In the genomic region with DNA sequence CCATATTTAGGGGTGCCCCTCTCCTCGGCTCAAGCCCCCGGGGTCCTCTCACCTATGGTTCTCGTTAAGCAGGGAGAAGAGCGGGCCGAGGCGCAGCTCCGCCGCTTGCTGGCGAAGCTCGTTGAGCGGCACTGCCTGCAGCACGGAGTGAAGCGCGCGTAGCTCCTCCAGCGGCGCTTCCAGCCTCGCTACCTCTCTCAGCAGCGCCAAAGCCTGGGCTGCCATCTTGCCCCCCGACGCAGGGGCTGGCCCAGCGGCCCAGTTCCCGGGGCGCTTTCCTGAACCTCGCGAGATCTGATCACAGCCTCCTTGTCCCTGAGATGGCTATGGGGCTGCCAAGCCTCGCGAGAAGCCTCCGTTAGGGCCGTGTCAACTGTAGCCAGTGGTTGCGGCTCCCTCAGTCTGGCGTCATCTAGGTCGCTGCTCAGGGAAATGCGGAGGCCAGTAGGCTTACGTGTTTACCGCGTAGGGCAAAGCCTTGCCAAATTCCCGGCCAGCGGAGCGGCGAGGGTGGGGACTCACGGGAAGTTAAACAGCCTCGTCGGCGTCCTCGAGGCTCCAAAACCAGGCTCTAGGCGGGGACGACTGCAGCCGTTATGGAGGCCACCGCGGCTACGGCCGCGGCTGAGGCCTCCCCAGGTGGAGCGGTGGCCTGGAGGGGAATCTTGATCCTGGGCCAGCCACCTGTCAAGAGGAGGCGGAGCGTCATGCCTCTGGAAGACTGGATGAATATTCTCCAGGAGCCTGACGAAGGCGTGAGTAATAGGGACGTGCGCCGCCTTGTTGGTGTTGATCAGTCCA, we compare ENCODE assay signal across 8 cellular contexts. TPM values are rescaled to one million over a fixed set of nuclear protein-coding genes. Genes with fewer than 3 reads are reported as not detected.
DNase-seq lines count a peak whose midpoint lies in the region; ATAC-seq, FAIRE-seq and TF ChIP-seq lines count a peak whose summit lies in the region.

A gene (minus strand): TSS at position 238 of the 801 bp plus-strand sequence. CDS start 13 bp downstream, at position 225.

- H3K4me1 ChIP-seq in smooth muscle cell (ENCODE audit: low read depth) = peaks cover 8% of the 10 kb centered on the region

- H3K36me3 ChIP-seq in bronchial epithelial cell (ENCODE audit: control insufficient read depth, insufficient read depth, low read length) = no peaks in the 10 kb centered on the region
- H3K36me3 ChIP-seq in smooth muscle cell (ENCODE audit: low read depth) = no peaks in the 10 kb centered on the region

- peak within 1 kb of the TSS; percentile 93 for H3K27ac Mint-ChIP-seq in WTC11

- peaks cover 27% of the 10 kb centered on the region for H3K36me3 Mint-ChIP-seq in WTC11

- peak; percentile 98 for ATAC-seq in GM18858 (IDR thresholded peaks at IDR 0.05; ENCODE audit: unreplicated experiment)
- ATAC-seq in HG03097 (IDR thresholded peaks at IDR 0.05; ENCODE audit: low FRiP score, unreplicated experiment) = peak; percentile 99
- peak; percentile 99 for ATAC-seq in WTC11

- H4K20me1 ChIP-seq in smooth muscle cell (ENCODE audit: low read depth) = peaks cover 3% of the 10 kb centered on the region

- H3K4me3 Mint-ChIP-seq in WTC11 = peak within 1 kb of the TSS; percentile 96

- H3K9me3 ChIP-seq in smooth muscle cell (replicated peaks; ENCODE audit: low read depth) = no peaks in the 10 kb centered on the region

- H3K9me3 Mint-ChIP-seq in WTC11 = no peaks in the 10 kb centered on the region

- peaks cover 12% of the 10 kb centered on the region for H3K79me2 ChIP-seq in smooth muscle cell (ENCODE audit: low read depth)

- H3K27me3 Mint-ChIP-seq in WTC11 (ENCODE audit: low read depth) = no peaks in the 10 kb centered on the region

- FAIRE-seq in bronchial epithelial cell (lab: Jason Lieb, UNC) = no peak

- POLR2A ChIA-PET in WTC11 (lab: Charles Lee) = interaction anchor here (0.6 to 1.3 kb wide), 5 partner anchors 10 to 50 kb away, joined by 3 to 6 read pairs (median 3); a partner anchor contains a TSS

- H3K4me3 ChIP-seq in bronchial epithelial cell (ENCODE audit: low read depth, low read length) (peak within 1 kb of the TSS; percentile 69), smooth muscle cell (peak within 1 kb of the TSS; percentile 62)

- peak within 1 kb of the TSS; percentile 82 for H2AFZ ChIP-seq in smooth muscle cell (ENCODE audit: low read depth)

- CTCF ChIA-PET in WTC11 (lab: Charles Lee) = interaction anchor here (0.6 to 1.1 kb wide), 2 partner anchors 20 to 40 kb away, joined by 3 read pairs; no protein-coding TSS in a partner anchor

- peak within 1 kb of the TSS; percentile 79 for H3K27ac ChIP-seq in smooth muscle cell (ENCODE audit: low read depth)

- WGBS in smooth muscle cell (ENCODE audit: low lambda C conversion rate) = 51% methylated on average over 57 of the region's 62 CpGs

- peaks cover 40% of the 10 kb centered on the region for H3K4me1 Mint-ChIP-seq in WTC11

- peak; percentile 100 for DNase-seq in A172 (ENCODE audit: low spot score)
- DNase-seq in NCI-H2196 (lab: John Stamatoyannopoulos, UW; ENCODE audit: unreplicated experiment) = peak; percentile 99
- DNase-seq in WTC11 (ENCODE audit: low spot score) = peak; percentile 97
- DNase-seq in bronchial epithelial cell (ENCODE audit: low read depth) = peak; percentile 99
- DNase-seq in iPS-NIHi11 (ENCODE audit: low spot score) = peak; percentile 98
- peak; percentile 30 for DNase-seq in smooth muscle cell (lab: John Stamatoyannopoulos, UW; ENCODE audit: unreplicated experiment)

- H3K27me3 ChIP-seq in bronchial epithelial cell (ENCODE audit: control insufficient read depth, insufficient read depth, low read length) (no peaks in the 10 kb centered on the region), smooth muscle cell (ENCODE audit: low read depth) (no peaks in the 10 kb centered on the region)

- peak within 1 kb of the TSS; percentile 84 for H3K4me2 ChIP-seq in smooth muscle cell

- peak within 1 kb of the TSS; percentile 92 for H3K9ac ChIP-seq in smooth muscle cell (ENCODE audit: low read depth)

- no peaks in the 10 kb centered on the region for H3F3A ChIP-seq in smooth muscle cell (ENCODE audit: low read depth)

- TF ChIP-seq CTCF in WTC11 (IDR thresholded peaks at IDR 0.05) (no peak), bronchial epithelial cell (IDR thresholded peaks at IDR 0.05; ENCODE audit: insufficient read depth, low read length, severe bottlenecking) (no peak), smooth muscle cell (IDR thresholded peaks at IDR 0.05; ENCODE audit: borderline replicate concordance, insufficient read depth, poor library complexity, severe bottlenecking) (no peak)

TF ChIP-seq in WTC11, 78 proteins besides CTCF, POLR2A, EP300 and RAD21 (continues in another document):
- TF ChIP-seq, protein P1, sequence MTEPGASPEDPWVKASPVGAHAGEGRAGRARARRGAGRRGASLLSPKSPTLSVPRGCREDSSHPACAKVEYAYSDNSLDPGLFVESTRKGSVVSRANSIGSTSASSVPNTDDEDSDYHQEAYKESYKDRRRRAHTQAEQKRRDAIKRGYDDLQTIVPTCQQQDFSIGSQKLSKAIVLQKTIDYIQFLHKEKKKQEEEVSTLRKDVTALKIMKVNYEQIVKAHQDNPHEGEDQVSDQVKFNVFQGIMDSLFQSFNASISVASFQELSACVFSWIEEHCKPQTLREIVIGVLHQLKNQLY (CRISPR knock-in tag; IDR thresholded peaks at IDR 0.05) = peak; percentile 73; the same call in 1 of the 2 replicates
- TF ChIP-seq SOX15 (CRISPR knock-in tag; IDR thresholded peaks at IDR 0.05) (no peak), TCF7 (CRISPR knock-in tag; IDR thresholded peaks at IDR 0.05; ENCODE audit: low read depth) (0 out of 2 replicates have a peak, but pooled peaks have one; percentile 45), NFE2L1 (CRISPR knock-in tag; IDR thresholded peaks at IDR 0.05) (peak; percentile 48; the same call in 1 of the 2 replicates), FOXK1 (CRISPR knock-in tag; IDR thresholded peaks at IDR 0.05) (peak; percentile 94), ATF1 (CRISPR knock-in tag; IDR thresholded peaks at IDR 0.05) (0 out of 2 replicates have a peak, but pooled peaks have one; percentile 36), JUN (CRISPR knock-in tag; IDR thresholded peaks at IDR 0.05) (peak; percentile 59; the same call in 1 of the 2 replicates), TEAD4 (CRISPR knock-in tag; IDR thresholded peaks at IDR 0.05) (no peak; the same call in 1 of the 2 replicates), ZBTB21 (CRISPR knock-in tag; IDR thresholded peaks at IDR 0.05; ENCODE audit: borderline replicate concordance) (no peak), ZNF121 (CRISPR knock-in tag; IDR thresholded peaks at IDR 0.05) (peak; percentile 68)
- TF ChIP-seq, protein P2, sequence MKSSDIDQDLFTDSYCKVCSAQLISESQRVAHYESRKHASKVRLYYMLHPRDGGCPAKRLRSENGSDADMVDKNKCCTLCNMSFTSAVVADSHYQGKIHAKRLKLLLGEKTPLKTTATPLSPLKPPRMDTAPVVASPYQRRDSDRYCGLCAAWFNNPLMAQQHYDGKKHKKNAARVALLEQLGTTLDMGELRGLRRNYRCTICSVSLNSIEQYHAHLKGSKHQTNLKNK (CRISPR knock-in tag; IDR thresholded peaks at IDR 0.05) = no peak
- TF ChIP-seq, protein P3, sequence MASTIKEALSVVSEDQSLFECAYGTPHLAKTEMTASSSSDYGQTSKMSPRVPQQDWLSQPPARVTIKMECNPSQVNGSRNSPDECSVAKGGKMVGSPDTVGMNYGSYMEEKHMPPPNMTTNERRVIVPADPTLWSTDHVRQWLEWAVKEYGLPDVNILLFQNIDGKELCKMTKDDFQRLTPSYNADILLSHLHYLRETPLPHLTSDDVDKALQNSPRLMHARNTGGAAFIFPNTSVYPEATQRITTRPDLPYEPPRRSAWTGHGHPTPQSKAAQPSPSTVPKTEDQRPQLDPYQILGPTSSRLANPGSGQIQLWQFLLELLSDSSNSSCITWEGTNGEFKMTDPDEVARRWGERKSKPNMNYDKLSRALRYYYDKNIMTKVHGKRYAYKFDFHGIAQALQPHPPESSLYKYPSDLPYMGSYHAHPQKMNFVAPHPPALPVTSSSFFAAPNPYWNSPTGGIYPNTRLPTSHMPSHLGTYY (CRISPR knock-in tag; IDR thresholded peaks at IDR 0.05) = no peak
- TF ChIP-seq, protein P4, sequence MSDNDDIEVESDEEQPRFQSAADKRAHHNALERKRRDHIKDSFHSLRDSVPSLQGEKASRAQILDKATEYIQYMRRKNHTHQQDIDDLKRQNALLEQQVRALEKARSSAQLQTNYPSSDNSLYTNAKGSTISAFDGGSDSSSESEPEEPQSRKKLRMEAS (CRISPR knock-in tag; IDR thresholded peaks at IDR 0.05) = peak; percentile 93
- TF ChIP-seq, protein P5, sequence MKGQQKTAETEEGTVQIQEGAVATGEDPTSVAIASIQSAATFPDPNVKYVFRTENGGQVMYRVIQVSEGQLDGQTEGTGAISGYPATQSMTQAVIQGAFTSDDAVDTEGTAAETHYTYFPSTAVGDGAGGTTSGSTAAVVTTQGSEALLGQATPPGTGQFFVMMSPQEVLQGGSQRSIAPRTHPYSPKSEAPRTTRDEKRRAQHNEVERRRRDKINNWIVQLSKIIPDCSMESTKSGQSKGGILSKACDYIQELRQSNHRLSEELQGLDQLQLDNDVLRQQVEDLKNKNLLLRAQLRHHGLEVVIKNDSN (CRISPR knock-in tag; IDR thresholded peaks at IDR 0.05) = peak; percentile 67; the same call in 1 of the 2 replicates
- TF ChIP-seq, protein P6, sequence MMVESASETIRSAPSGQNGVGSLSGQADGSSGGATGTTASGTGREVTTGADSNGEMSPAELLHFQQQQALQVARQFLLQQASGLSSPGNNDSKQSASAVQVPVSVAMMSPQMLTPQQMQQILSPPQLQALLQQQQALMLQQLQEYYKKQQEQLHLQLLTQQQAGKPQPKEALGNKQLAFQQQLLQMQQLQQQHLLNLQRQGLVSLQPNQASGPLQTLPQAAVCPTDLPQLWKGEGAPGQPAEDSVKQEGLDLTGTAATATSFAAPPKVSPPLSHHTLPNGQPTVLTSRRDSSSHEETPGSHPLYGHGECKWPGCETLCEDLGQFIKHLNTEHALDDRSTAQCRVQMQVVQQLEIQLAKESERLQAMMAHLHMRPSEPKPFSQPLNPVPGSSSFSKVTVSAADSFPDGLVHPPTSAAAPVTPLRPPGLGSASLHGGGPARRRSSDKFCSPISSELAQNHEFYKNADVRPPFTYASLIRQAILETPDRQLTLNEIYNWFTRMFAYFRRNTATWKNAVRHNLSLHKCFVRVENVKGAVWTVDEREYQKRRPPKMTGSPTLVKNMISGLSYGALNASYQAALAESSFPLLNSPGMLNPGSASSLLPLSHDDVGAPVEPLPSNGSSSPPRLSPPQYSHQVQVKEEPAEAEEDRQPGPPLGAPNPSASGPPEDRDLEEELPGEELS (CRISPR knock-in tag; IDR thresholded peaks at IDR 0.05) = peak; percentile 50

RNA-seq across cellular contexts. Expression of the gene that starts here (rescaled TPM):
- 56.1 and 65.9 TPM in 2 replicates for total RNA-seq in A172 (2014; rRNA removed; shearing (Covaris generic))
- 61.1 to 65.9 TPM (median 65.8 TPM) in 3 replicates for total RNA-seq in WTC11 (2021)
- 12.4 and 16.4 TPM in 2 replicates for total RNA-seq in bronchial epithelial cell
- total RNA-seq in smooth muscle cell = 17.7 and 18.6 TPM in 2 replicates
- 12.9 and 14.4 TPM in 2 replicates for polyA plus RNA-seq in smooth muscle cell

Comparison
In these comparisons a context has a peak if more than half of its experiments do, and no peak if none do; other contexts are left out.
1. Peak in every context shown above with its lines: DNase-seq, ATAC-seq, H3K4me3 ChIP-seq and H3K27ac ChIP-seq.
2. DNase-seq: peak in every context shown above with its lines; median percentile 100 in A172; 99 in NCI-H2196; 99 in bronchial epithelial cell; 98 in iPS-NIHi11; 97 in WTC11; 30 in smooth muscle cell.